24 cellular contexts compared by ENCODE assay signal in genomic region chr9:79980440-79980839, GRCh38.
"Had no signal": no experiment of that assay in that cellular context is flagged by ENCODE, and none has a peak within 500 bp of the region (broad histone marks: within the 10 kb centered on the region; RNA-seq: fewer than 3 reads in every experiment).

No MANE protein-coding gene starts in this region.

- H3K27me3 ChIP-seq: adrenal gland had no signal

- H3K4me3 ChIP-seq: adrenal gland had no signal

- H3K36me3 ChIP-seq: adrenal gland had no signal

- H3K4me1 ChIP-seq: adrenal gland had no signal

- H3K27ac ChIP-seq: adrenal gland had no signal

- DNase-seq: activated CD4-positive, alpha-beta T cell treated with anti-CD3 and anti-CD28 coated beads for 48 hours; activated CD4-positive, alpha-beta T cell treated with anti-CD3 and anti-CD28 coated beads, Interleukin-2, amount 50 U/mL, for 4 hours; activated CD4-positive, CD25-positive, alpha-beta regulatory T cell treated with anti-CD3 and anti-CD28 coated beads, Interleukin-2, amount 50 U/mL, for 72 hours; activated CD8-positive, alpha-beta memory T cell treated with anti-CD3 and anti-CD28 coated beads, Interleukin-2, amount 50 U/mL, for 48 hours; activated CD8-positive, alpha-beta T cell treated with anti-CD3 and anti-CD28 coated beads, Interleukin-2, amount 10 ng/mL, durations not matched to agents 7 days and 5 days; activated naive CD4-positive, alpha-beta T cell treated with anti-CD3 and anti-CD28 coated beads, Interleukin-2, amount 50 U/mL, for 16 hours; activated naive CD8-positive, alpha-beta T cell treated with anti-CD3 and anti-CD28 coated beads, Interleukin-2, amount 10 ng/mL, durations not matched to agents 7 days and 5 days; activated T-cell treated with anti-CD3 and anti-CD28 coated beads, Interleukin-2, amount 50 U/mL, for 1 hour; adrenal gland; aorta; central memory CD4-positive, alpha-beta T cell; Kasumi-1; KBM-7; NCI-H1048; NCI-H1417 treated with DMSO at 0.1 percent for 48 hours; NCI-H1694; NCI-H2029; NCI-H446; NCI-H524 treated with DMSO at 0.1 percent for 48 hours; NCI-H82; SIG-M5; T-helper 17 cell; T-helper 9 cell had no signal

- H3K9me3 ChIP-seq: adrenal gland had no signal

- ATAC-seq: activated CD8-positive, alpha-beta T cell treated with anti-CD3 and anti-CD28 coated beads, Interleukin-2, amount 10 ng/mL, durations not matched to agents 7 days and 5 days; T-helper 17 cell; WTC11 had no signal
